In genomic region chr17:8154608-8155152, GRCh38 we compare ENCODE assay signal across 7 cellular contexts. TPM values are rescaled to one million over a fixed set of nuclear protein-coding genes. Genes with fewer than 3 reads are reported as not detected.
DNase-seq lines count a peak whose midpoint lies in the region; ATAC-seq and TF ChIP-seq lines count a peak whose summit lies in the region.

No MANE protein-coding gene starts in this region.

- peak overlapping the region; percentile 77 to 92 for H3K18ac ChIP-seq in mesenchymal stem cell (ENCODE audit: low read depth in 1 of 2, low read length in 2 of 2)

- H2BK12ac ChIP-seq in mesenchymal stem cell (ENCODE audit: low read length in 2 of 2), result peak overlapping the region; percentile 17 to 71

- H3K27me3 ChIP-seq in mesenchymal stem cell (ENCODE audit: control insufficient read depth in 1 of 2, insufficient read depth in 1 of 2, low read length in 2 of 2) (no peaks in the 10 kb centered on the region), tibial nerve (no peaks in the 10 kb centered on the region)

- H3K27ac ChIP-seq in coronary artery (peak overlapping the region; percentile 96 to 100), mesenchymal stem cell (ENCODE audit: low read length, poor library complexity, severe bottlenecking) (peak overlapping the region; percentile 89), tibial nerve (peak overlapping the region; percentile 98 to 100 (median 100))

- peaks cover 47% of the 10 kb centered on the region for H3K4me1 Mint-ChIP-seq in activated naive CD4-positive, alpha-beta T cell treated with anti-CD3 and anti-CD28 coated beads, Interleukin-2, amount 10 ng/mL, durations not matched to agents 7 days and 5 days

- peak overlapping the region; percentile 82 for H3K4me3 ChIP-seq in LNCaP clone FGC (ENCODE audit: low read depth, low read length)
- peak overlapping the region; percentile 73 for H3K4me3 ChIP-seq in coronary artery
- H3K4me3 ChIP-seq in mesenchymal stem cell (ENCODE audit: insufficient read depth in 1 of 2, low read depth in 1 of 2, low read length in 2 of 2), result peak overlapping the region in 1 of 2 experiments; percentile 92
- peak overlapping the region; percentile 81 to 92 (median 89) for H3K4me3 ChIP-seq in tibial nerve

- H2BK15ac ChIP-seq in mesenchymal stem cell (ENCODE audit: low read depth, poor library complexity, severe bottlenecking), result peak overlapping the region; percentile 73

- no peak overlapping the region for H3K14ac ChIP-seq in mesenchymal stem cell (ENCODE audit: low read length in 2 of 2)

- H3K27ac Mint-ChIP-seq in activated naive CD4-positive, alpha-beta T cell treated with anti-CD3 and anti-CD28 coated beads, Interleukin-2, amount 10 ng/mL, durations not matched to agents 7 days and 5 days, result no peak overlapping the region

- TF ChIP-seq EP300 in tibial nerve (IDR thresholded peaks at IDR 0.05), result no peak

- TF ChIP-seq CTCF in LNCaP clone FGC (IDR thresholded peaks at IDR 0.05; ENCODE audit: control insufficient read depth, extremely low read depth, insufficient read depth), result no peak
- no peak for TF ChIP-seq CTCF in coronary artery (IDR thresholded peaks at IDR 0.05)
- TF ChIP-seq CTCF in tibial nerve (IDR thresholded peaks at IDR 0.05), result no peak

- H3K9me3 ChIP-seq in mesenchymal stem cell (ENCODE audit: control insufficient read depth, low read length) (no peaks in the 10 kb centered on the region), tibial nerve (no peaks in the 10 kb centered on the region)

- no peak overlapping the region for H3K23ac ChIP-seq in mesenchymal stem cell (ENCODE audit: low read length in 2 of 2)

- peak overlapping the region; percentile 54 for H2BK5ac ChIP-seq in mesenchymal stem cell (ENCODE audit: low read depth, low read length, poor library complexity, severe bottlenecking)

- H3K79me1 ChIP-seq in mesenchymal stem cell (replicated peaks; ENCODE audit: low read length, poor library complexity, severe bottlenecking), result peaks cover 29% of the 10 kb centered on the region

- peak overlapping the region; percentile 64 for H4K91ac ChIP-seq in mesenchymal stem cell (ENCODE audit: low read length)

- peak overlapping the region; percentile 13 to 20 for H3K4ac ChIP-seq in mesenchymal stem cell (ENCODE audit: low read depth in 1 of 2, low read length in 2 of 2)

- H3K9ac ChIP-seq in mesenchymal stem cell (ENCODE audit: low read length), result peak overlapping the region; percentile 98

- H3K4me2 ChIP-seq in mesenchymal stem cell (ENCODE audit: low read length, poor library complexity, severe bottlenecking), result peak overlapping the region; percentile 80

- H3K4me3 Mint-ChIP-seq in activated naive CD4-positive, alpha-beta T cell treated with anti-CD3 and anti-CD28 coated beads, Interleukin-2, amount 10 ng/mL, durations not matched to agents 7 days and 5 days, result no peak overlapping the region

- DNase-seq in LNCaP clone FGC (ENCODE audit: low read depth), result no peak
- DNase-seq in coronary artery (ENCODE audit: low spot score), result no peak
- DNase-seq in mesenchymal stem cell, result no peak
- no peak for DNase-seq in tibial nerve (ENCODE audit: low spot score in 2 of 2)
- no peak for DNase-seq in activated naive CD4-positive, alpha-beta T cell treated with anti-CD3 and anti-CD28 coated beads, Interleukin-2, amount 10 ng/mL, durations not matched to agents 7 days and 5 days

- peak in 1 of 2 donors; percentile 21 for TF ChIP-seq POLR2A in tibial nerve (IDR thresholded peaks at IDR 0.05)

- H3K36me3 ChIP-seq in mesenchymal stem cell (ENCODE audit: control insufficient read depth in 1 of 2, insufficient read depth in 2 of 2, low read depth in 1 of 2, low read length in 2 of 2), result peaks cover 10 to 23% of the 10 kb centered on the region in 2 experiments
- peaks cover 4 to 22% (median 6%) of the 10 kb centered on the region in 3 donors for H3K36me3 ChIP-seq in tibial nerve

- CTCF ChIA-PET in activated naive CD4-positive, alpha-beta T cell treated with anti-CD3 and anti-CD28 coated beads, Interleukin-2, amount 10 ng/mL, durations not matched to agents 7 days and 5 days (lab: Charles Lee), result interaction anchor here (6.8 kb wide), 1 partner anchor 16 kb away, joined by 40 read pairs; no protein-coding TSS in a partner anchor

- 60% methylated on average over 8 of the region's 11 CpGs for WGBS in mesenchymal stem cell
- WGBS in tibial nerve, 2 donors, result 10 to 13% methylated on average over 11 of the region's 11 CpGs

- H3K36me3 Mint-ChIP-seq in activated naive CD4-positive, alpha-beta T cell treated with anti-CD3 and anti-CD28 coated beads, Interleukin-2, amount 10 ng/mL, durations not matched to agents 7 days and 5 days, result peaks cover 11% of the 10 kb centered on the region

- H3K4me1 ChIP-seq in mesenchymal stem cell (ENCODE audit: control insufficient read depth, insufficient read depth, low read depth, low read length) (peaks cover 44% of the 10 kb centered on the region), tibial nerve (peaks cover 3 to 53% (median 45%) of the 10 kb centered on the region in 4 donors)

- peak overlapping the region; percentile 74 for H4K8ac ChIP-seq in mesenchymal stem cell (ENCODE audit: low read length)

- H3K9me3 Mint-ChIP-seq in activated naive CD4-positive, alpha-beta T cell treated with anti-CD3 and anti-CD28 coated beads, Interleukin-2, amount 10 ng/mL, durations not matched to agents 7 days and 5 days, result no peaks in the 10 kb centered on the region

- ATAC-seq in HG02981 (IDR thresholded peaks at IDR 0.05; ENCODE audit: unreplicated experiment) (no peak), GM19455 (IDR thresholded peaks at IDR 0.05; ENCODE audit: unreplicated experiment) (no peak)

- H2BK120ac ChIP-seq in mesenchymal stem cell (ENCODE audit: low read depth, low read length), result peak overlapping the region; percentile 65

- H3K27me3 Mint-ChIP-seq in activated naive CD4-positive, alpha-beta T cell treated with anti-CD3 and anti-CD28 coated beads, Interleukin-2, amount 10 ng/mL, durations not matched to agents 7 days and 5 days, result no peaks in the 10 kb centered on the region

- H2AK5ac ChIP-seq in mesenchymal stem cell (ENCODE audit: low read length, severe bottlenecking), result peak overlapping the region; percentile 74

- H2AFZ ChIP-seq in mesenchymal stem cell (ENCODE audit: low read depth, low read length), result no peak overlapping the region

RNA-seq across cellular contexts. Expression of gene PER1, which starts 2.5 kb away (rescaled TPM):
- 34.9 TPM for polyA plus RNA-seq in mesenchymal stem cell (2013, experiment 1 of 2)
- 25.8 TPM for polyA plus RNA-seq in mesenchymal stem cell (2013, experiment 2 of 2)
- 100 to 1,000 TPM; 157 to 328 (median 204) TPM for total RNA-seq in tibial nerve

RNA-seq across cellular contexts. Expression of gene VAMP2, which starts 8.1 kb away (rescaled TPM):
- 48.0 TPM for polyA plus RNA-seq in mesenchymal stem cell (2013, experiment 1 of 2)
- polyA plus RNA-seq in mesenchymal stem cell (2013, experiment 2 of 2), result 47.4 TPM
- 10 to 100 TPM; 48.0 to 72.1 (median 59.0) TPM for total RNA-seq in tibial nerve

RNA-seq across cellular contexts. Expression of gene TMEM107, which starts 21.5 kb away (rescaled TPM):
- 9.0 TPM for polyA plus RNA-seq in mesenchymal stem cell (2013, experiment 1 of 2)
- 9.7 TPM for polyA plus RNA-seq in mesenchymal stem cell (2013, experiment 2 of 2)
- 10 to 100 TPM; 28.2 to 47.1 (median 38.2) TPM for total RNA-seq in tibial nerve

RNA-seq across cellular contexts. Expression of gene HES7, which starts 30.8 kb away (rescaled TPM):
- 1.5 TPM for polyA plus RNA-seq in mesenchymal stem cell (2013, experiment 1 of 2)
- 1.4 TPM for polyA plus RNA-seq in mesenchymal stem cell (2013, experiment 2 of 2)
- 1 to 10 TPM in 1 of 4 donors, not detected in 3; 2.1 TPM for total RNA-seq in tibial nerve

RNA-seq across cellular contexts. Expression of gene BORCS6, which starts 35.3 kb away (rescaled TPM):
- 5.7 TPM for polyA plus RNA-seq in mesenchymal stem cell (2013, experiment 1 of 2)
- 5.5 TPM for polyA plus RNA-seq in mesenchymal stem cell (2013, experiment 2 of 2)
- 10 to 100 TPM; 13.8 to 22.4 (median 19.4) TPM for total RNA-seq in tibial nerve
